8 cellular contexts compared by ENCODE assay signal in the genomic region with DNA sequence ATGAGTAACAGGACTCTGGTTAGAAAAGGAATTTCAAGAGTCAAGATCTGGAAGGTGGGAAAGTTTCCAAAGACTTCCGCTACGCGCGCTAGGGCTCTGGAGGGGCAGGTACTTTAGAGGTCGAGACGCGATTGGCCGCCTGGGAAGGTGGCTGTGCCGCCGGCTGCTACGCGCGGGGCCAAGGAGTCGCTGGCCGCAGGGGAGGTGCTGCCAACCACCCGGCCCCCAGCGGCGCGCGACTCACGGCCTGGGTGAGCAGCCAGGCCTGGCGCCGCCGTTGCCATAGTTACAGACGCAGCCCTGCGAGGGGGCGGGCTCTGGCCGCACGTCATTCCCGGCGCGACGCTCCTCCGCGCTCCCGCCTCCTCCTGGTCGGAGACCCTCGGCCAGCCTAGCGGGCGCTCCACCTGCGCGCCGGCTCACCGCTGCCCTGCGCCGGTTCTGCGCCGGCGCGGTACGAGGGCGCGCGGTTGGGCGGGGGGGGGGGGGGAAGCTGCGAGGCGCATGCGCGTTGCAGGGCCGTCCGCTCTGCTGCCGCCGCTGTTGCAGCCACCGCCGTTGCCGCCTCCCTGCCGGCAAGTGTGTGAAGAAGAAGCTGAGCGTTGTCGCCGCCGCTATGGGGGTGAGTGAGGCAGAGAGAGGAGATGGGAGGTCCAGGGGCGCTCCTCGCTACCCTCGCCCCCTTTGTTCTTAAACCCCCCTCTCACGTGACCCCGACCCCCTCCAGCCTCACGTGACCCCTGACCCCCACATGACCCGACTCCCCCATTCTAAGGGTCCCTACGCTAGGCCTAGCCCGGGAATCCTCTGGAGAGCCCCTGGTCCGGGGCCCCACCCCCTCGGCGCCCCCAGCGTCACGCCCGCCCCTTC. TPM values are rescaled to one million over a fixed set of nuclear protein-coding genes. Genes with fewer than 3 reads are reported as not detected.
DNase-seq lines count a peak whose midpoint lies in the region; ATAC-seq and TF ChIP-seq lines count a peak whose summit lies in the region.

Gene NAA40, plus strand, starts transcription at position 522 of the 870 bp plus-strand sequence. Its CDS starts 95 bp downstream, at position 617.

- H3K36me3 Mint-ChIP-seq in CD4-positive, CD25-positive, alpha-beta regulatory T cell, result no peaks in the 10 kb centered on the region

- no peak for TF ChIP-seq CTCF in lower leg skin (IDR thresholded peaks at IDR 0.05)

- no peaks in the 10 kb centered on the region for H3K9me3 ChIP-seq in CD4-positive, CD25-positive, alpha-beta regulatory T cell (ENCODE audit: control insufficient read depth in 2 of 2, low read length in 2 of 2)

- no peaks in the 10 kb centered on the region for H3K27me3 ChIP-seq in CD4-positive, CD25-positive, alpha-beta regulatory T cell (ENCODE audit: control insufficient read depth, insufficient read depth, low read length)

- intact Hi-C loops in lower leg skin (cut with DNase I; ENCODE audit: low total_unique reads), result no loop called here

- H3K4me3 Mint-ChIP-seq in CD4-positive, CD25-positive, alpha-beta regulatory T cell, result peak within 1 kb of the TSS; percentile 89 to 94 (median 92)

- peak within 1 kb of the TSS; percentile 88 to 96 (median 95) for H3K27ac Mint-ChIP-seq in CD4-positive, CD25-positive, alpha-beta regulatory T cell

- H3K9me3 Mint-ChIP-seq in CD4-positive, CD25-positive, alpha-beta regulatory T cell, result no peaks in the 10 kb centered on the region

- TF ChIP-seq POLR2A in lower leg skin (IDR thresholded peaks at IDR 0.05), result no peak

- peak within 1 kb of the TSS; percentile 87 for H3K4me3 ChIP-seq in CD4-positive, CD25-positive, alpha-beta regulatory T cell (ENCODE audit: low read depth, low read length)
- H3K4me3 ChIP-seq in lower leg skin (ENCODE audit: low read depth, poor library complexity, severe bottlenecking), result peak within 1 kb of the TSS; percentile 44

- no peaks in the 10 kb centered on the region for H3K36me3 ChIP-seq in CD4-positive, CD25-positive, alpha-beta regulatory T cell (ENCODE audit: control insufficient read depth, insufficient read depth, low read length)

- H3K27me3 Mint-ChIP-seq in CD4-positive, CD25-positive, alpha-beta regulatory T cell, result peaks cover 9% of the 10 kb centered on the region

- H3K4me1 ChIP-seq in CD4-positive, CD25-positive, alpha-beta regulatory T cell (ENCODE audit: control insufficient read depth, insufficient read depth, low read length, poor library complexity, severe bottlenecking), result peaks cover 19% of the 10 kb centered on the region

- peak; percentile 91 to 92 for ATAC-seq in CD4-positive, CD25-positive, alpha-beta regulatory T cell (ENCODE audit: low read depth in 2 of 2)
- peak; percentile 96 for ATAC-seq in GM19397 (IDR thresholded peaks at IDR 0.05; ENCODE audit: unreplicated experiment)
- ATAC-seq in HG03565 (IDR thresholded peaks at IDR 0.05; ENCODE audit: unreplicated experiment), result peak; percentile 94

- 0 to 1% methylated on average over 27 to 55 of the region's 86 CpGs for WGBS in lower leg skin, 2 donors

- peak; percentile 89 to 96 (median 91) for DNase-seq in CD4-positive, CD25-positive, alpha-beta regulatory T cell
- DNase-seq in NCI-H748 treated with DMSO at 0.1 percent for 48 hours (lab: John Stamatoyannopoulos, UW), result peak; percentile 95
- peak; percentile 81 to 89 for DNase-seq in activated CD4-positive, alpha-beta T cell treated with anti-CD3 and anti-CD28 coated beads, Interleukin-2, amount 50 U/mL, for 24 hours (ENCODE audit: low read depth in 1 of 2, low spot score in 1 of 2)
- DNase-seq in dermis blood vessel endothelial cell, result peak; percentile 97
- DNase-seq in lower leg skin (ENCODE audit: low spot score in 2 of 2), result peak; percentile 69 to 95
- peak; percentile 85 to 90 for DNase-seq in stimulated activated CD4-positive, alpha-beta T cell treated with anti-CD3 and anti-CD28 coated beads, Interleukin-4, amount 100 ng/mL, for 4 hours

- H3K27ac ChIP-seq in CD4-positive, CD25-positive, alpha-beta regulatory T cell (ENCODE audit: insufficient read depth, low read length, poor library complexity, severe bottlenecking), result peak within 1 kb of the TSS; percentile 67

- peaks cover 5 to 23% (median 16%) of the 10 kb centered on the region in 4 donors for H3K4me1 Mint-ChIP-seq in CD4-positive, CD25-positive, alpha-beta regulatory T cell

RNA-seq across cellular contexts. Expression of gene NAA40, which starts in this region (rescaled TPM):
- 18.7 TPM for total RNA-seq in CD4-positive, CD25-positive, alpha-beta regulatory T cell
- polyA plus RNA-seq in CD4-positive, CD25-positive, alpha-beta regulatory T cell, result 1 to 10 TPM; 7.4 to 7.6 (median 7.5) TPM
- total RNA-seq in dermis blood vessel endothelial cell, result 10.0 and 14.7 TPM in 2 replicates
- 10 to 100 TPM in 1 of 4 donors, 1 to 10 TPM in 3; 3.0 to 10.2 (median 6.1) TPM for total RNA-seq in lower leg skin

Comparison
In these comparisons a context has a peak if more than half of its experiments do, and no peak if none do; other contexts are left out.
1. Peak in every context shown above with its lines: DNase-seq, ATAC-seq, H3K4me3 ChIP-seq and H3K27ac ChIP-seq.